In the genomic region with DNA sequence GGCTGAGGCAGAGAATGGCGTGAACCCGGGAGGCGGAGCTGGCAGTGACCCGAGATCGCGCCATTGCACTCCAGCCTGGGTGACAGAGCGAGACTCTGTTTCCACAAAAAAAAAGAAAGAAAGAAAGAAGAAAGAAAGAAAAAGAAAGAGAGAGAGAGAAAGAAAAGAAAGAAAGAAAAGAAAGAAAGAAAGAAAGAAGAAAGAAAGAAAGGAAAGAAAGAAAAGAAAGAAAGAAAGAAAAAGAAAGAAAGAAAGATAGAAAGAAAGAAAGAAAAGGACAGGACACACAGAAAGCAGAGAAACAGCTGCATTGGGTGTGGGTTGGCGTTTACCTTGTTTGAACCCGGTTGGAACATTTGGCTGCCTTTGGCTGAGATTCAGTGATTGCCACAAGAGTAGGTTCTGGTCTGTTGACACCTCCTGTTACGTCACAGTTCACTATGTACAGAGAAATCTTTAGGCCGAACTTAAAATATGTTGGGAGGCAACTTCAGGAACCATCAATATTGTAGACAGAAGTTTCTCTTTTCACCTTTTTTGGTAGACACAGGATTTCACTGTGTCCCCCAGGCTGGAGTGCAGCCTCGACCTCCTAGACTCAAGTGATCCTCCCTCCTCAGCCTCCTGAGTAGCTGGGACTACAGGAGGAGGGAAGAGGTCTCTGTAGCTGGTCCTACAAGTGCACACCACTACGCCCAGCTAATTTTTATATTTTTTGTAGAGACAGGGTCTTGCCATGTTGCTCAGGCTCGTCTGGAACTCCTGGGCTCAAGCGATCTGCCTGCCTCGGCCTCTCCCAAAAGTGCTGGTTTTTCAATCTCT, we compare ENCODE assay signal across 19 cellular contexts. TPM values are rescaled to one million over a fixed set of nuclear protein-coding genes. Genes with fewer than 3 reads are reported as not detected.
A peak's percentile ranks its signal among the peaks of the same experiment; 100 is the strongest.
DNase-seq lines count a peak whose midpoint lies in the region; ATAC-seq and TF ChIP-seq lines count a peak whose summit lies in the region.
"Had no signal": no experiment of that assay in that cellular context is flagged by ENCODE, and none has a peak within 500 bp of the region (broad histone marks: within the 10 kb centered on the region; RNA-seq: fewer than 3 reads in every experiment).

No MANE protein-coding gene starts in this region.

- peak overlapping the region; percentile 16 for H3K27ac ChIP-seq in 22Rv1
- H3K27ac ChIP-seq: neutrophil, transverse colon had no signal

- no peak for TF ChIP-seq CTCF in 22Rv1 (IDR thresholded peaks at IDR 0.05)
- no peak for TF ChIP-seq CTCF in LNCaP clone FGC (IDR thresholded peaks at IDR 0.05; ENCODE audit: control insufficient read depth, extremely low read depth, insufficient read depth)

- DNase-seq in LNCaP clone FGC (ENCODE audit: low read depth) (peak; percentile 78), mucosa of gallbladder (ENCODE audit: low spot score) (peak; percentile 13), NCI-H1417 (lab: John Stamatoyannopoulos, UW) (no peak), KG1 (lab: John Stamatoyannopoulos, UW) (no peak), SW 1271 (lab: John Stamatoyannopoulos, UW) (no peak), SKM-1 (lab: John Stamatoyannopoulos, UW; ENCODE audit: unreplicated experiment) (no peak)
- DNase-seq: activated naive CD8-positive, alpha-beta T cell treated with anti-CD3 and anti-CD28 coated beads, Interleukin-2, amount 50 U/mL, for 24 hours; activated T-cell treated with anti-CD3 and anti-CD28 coated beads, Interleukin-2, amount 50 U/mL, for 48 hours; central memory CD4-positive, alpha-beta T cell; midbrain; NCI-H1417 treated with DMSO at 0.1 percent for 48 hours; SIG-M5; T1000; transverse colon had no signal

- peak; percentile 68 for ATAC-seq in esophagus mucosa
- ATAC-seq: activated naive CD8-positive, alpha-beta T cell treated with anti-CD3 and anti-CD28 coated beads, Interleukin-2, amount 50 U/mL, for 24 hours; GM12878 had no signal

- no peak overlapping the region for H3K4me3 ChIP-seq in LNCaP clone FGC (ENCODE audit: low read depth, low read length)
- H3K4me3 ChIP-seq: GM12878, HAP-1, transverse colon had no signal

RNA-seq across cellular contexts. Expression of gene PLCXD1, which starts 16.3 kb away (rescaled TPM):
- total RNA-seq in esophagus mucosa (17.8 TPM), mucosa of gallbladder (34.8 TPM)

RNA-seq across cellular contexts. Expression of gene GTPBP6, which starts 53.8 kb away (rescaled TPM):
- 35.3 TPM for total RNA-seq in esophagus mucosa
- 54.1 TPM for total RNA-seq in mucosa of gallbladder

Comparison
In these comparisons a context has a peak if more than half of its experiments do, and no peak if none do; other contexts are left out.
1. DNase-seq: peak in LNCaP clone FGC (single experiment) and mucosa of gallbladder (single experiment); none in NCI-H1417 (0 of 3), KG1 (single experiment), SW 1271 (0 of 2) and SKM-1 (single experiment).